Comparison of ENCODE assay signal across 22 cellular contexts in the genomic region with DNA sequence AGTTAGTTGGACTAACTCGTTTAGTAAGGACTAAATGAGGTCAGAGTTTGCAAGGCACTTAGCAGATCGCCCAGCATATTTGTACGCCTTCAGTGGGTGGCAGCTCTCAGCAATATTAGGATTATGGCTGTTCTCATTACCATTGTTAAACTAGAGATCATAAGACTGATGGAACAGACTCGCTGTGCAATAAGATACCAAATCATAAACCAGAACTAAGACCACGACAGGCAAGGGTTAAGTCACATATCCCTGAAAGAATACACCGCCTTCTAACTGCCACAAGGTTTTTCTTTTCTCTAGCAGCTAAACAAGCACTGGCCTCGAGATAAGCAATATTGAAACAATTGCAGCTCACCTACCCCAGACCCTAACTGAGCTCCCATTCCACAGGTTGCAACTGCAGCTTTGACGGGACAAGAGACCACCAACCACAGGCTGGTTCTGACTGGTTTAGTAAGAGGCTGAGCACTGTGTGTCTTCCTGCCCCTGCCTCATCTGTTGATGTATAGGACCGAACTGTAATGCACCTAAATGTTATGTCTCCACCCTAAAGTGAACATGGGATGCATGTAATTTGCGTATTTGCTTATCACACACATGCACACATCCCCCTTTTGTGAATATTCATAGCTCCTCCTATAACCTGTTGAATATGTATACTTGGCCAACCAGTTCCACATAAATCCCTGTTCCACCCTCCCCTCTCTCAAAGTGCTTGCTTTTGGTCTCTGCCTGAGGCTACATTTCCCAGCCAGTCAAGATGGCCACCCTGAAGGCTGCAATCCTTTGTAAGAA.
DNase-seq lines count a peak whose midpoint lies in the region; ATAC-seq, FAIRE-seq and TF ChIP-seq lines count a peak whose summit lies in the region.
"Had no signal": no experiment of that assay in that cellular context is flagged by ENCODE, and none has a peak within 500 bp of the region (broad histone marks: within the 10 kb centered on the region; RNA-seq: fewer than 3 reads in every experiment).

No MANE protein-coding gene starts in this region.

- FAIRE-seq in K562 (lab: Jason Lieb, UNC) = no peak
- FAIRE-seq: HepG2 had no signal

- H3K27ac ChIP-seq in BLaER1 treated with 17β-estradiol and CSF1 and Interleukin-3, amounts not matched to agents 10 nM and 100 nM = peak overlapping the region in 4 of 11 experiments; percentile 10 to 97 (median 97); a peak in 4 of 22 replicates
- H3K27ac ChIP-seq in K562 (ENCODE audit: extremely low read depth, low read depth, low read length) (peak overlapping the region; percentile 52; the same call in 1 of the 3 replicates), esophagus muscularis mucosa (replicated peaks in 1 of 4) (peak overlapping the region; percentile 6 to 85 (median 36)), rectal smooth muscle tissue (ENCODE audit: low read depth, low read length) (peak overlapping the region; percentile 89)
- H3K27ac ChIP-seq: HL-60 had no signal

- in situ Hi-C loops in K562 (cut with MboI) = no loop called here

- peak overlapping the region in 1 of 10 experiments; percentile 30; a peak in 1 of 20 replicates for H3K4me3 ChIP-seq in BLaER1 treated with 17β-estradiol and CSF1 and Interleukin-3, amounts not matched to agents 10 nM and 100 nM
- H3K4me3 ChIP-seq in K562 (no peak overlapping the region), esophagus muscularis mucosa (no peak overlapping the region), rectal smooth muscle tissue (ENCODE audit: low read length) (no peak overlapping the region)

- no peaks in the 10 kb centered on the region for H4K20me1 ChIP-seq in BLaER1 treated with 17β-estradiol and CSF1 and Interleukin-3, amounts not matched to agents 10 nM and 100 nM
- H4K20me1 ChIP-seq in K562 (replicated peaks; ENCODE audit: control insufficient read depth, insufficient read depth, low read length) = no peaks in the 10 kb centered on the region

- H3K27me3 ChIP-seq in BLaER1 treated with 17β-estradiol and CSF1 and Interleukin-3, amounts not matched to agents 10 nM and 100 nM = no peaks in the 10 kb centered on the region
- no peaks in the 10 kb centered on the region for H3K27me3 ChIP-seq in K562 (ENCODE audit: control insufficient read depth in 2 of 2, insufficient read depth in 2 of 2, low read length in 2 of 2)
- H3K27me3 ChIP-seq in esophagus muscularis mucosa = no peaks in the 10 kb centered on the region
- H3K27me3 ChIP-seq in rectal smooth muscle tissue (ENCODE audit: control insufficient read depth, insufficient read depth, low read length) = no peaks in the 10 kb centered on the region

- DNase-seq in K562 (ENCODE audit: extremely low read depth in 1 of 4, low spot score in 3 of 4) (no peak), esophagus muscularis mucosa (ENCODE audit: extremely low spot score) (no peak), T-helper 2 cell (no peak), NCI-H446 treated with DMSO at 0.1 percent for 48 hours (lab: John Stamatoyannopoulos, UW) (no peak), GM19238 (ENCODE audit: insufficient read length, low spot score) (no peak)
- DNase-seq: AML-193, EL, GF-D8, H7, HFFc6, KBM-7, MM.1S, NCI-H1092, NCI-H1436 treated with DMSO at 0.1 percent for 48 hours, NCI-H1930, NCI-H2227 treated with DMSO at 0.1 percent for 48 hours, NCI-H510A treated with DMSO at 0.1 percent for 48 hours had no signal

- 37% methylated on average over 10 of the region's 10 CpGs for WGBS in K562 (ENCODE audit: insufficient coverage, low coverage, missing lambda C conversion rate)
- 93% methylated on average over 8 of the region's 10 CpGs for WGBS in esophagus muscularis mucosa

- H3K9me1 ChIP-seq in K562 (ENCODE audit: control insufficient read depth, insufficient read depth, low read length) = no peaks in the 10 kb centered on the region

- intact Hi-C loops in K562 (cut with micrococcal nuclease) (no loop called here), esophagus muscularis mucosa (cut with DNase I) (no loop called here)

- TF ChIP-seq EP300 in K562 (IDR thresholded peaks at IDR 0.05; ENCODE audit: low read length) (no peak), esophagus muscularis mucosa (IDR thresholded peaks at IDR 0.05) (no peak)

- no peak overlapping the region for H2AFZ ChIP-seq in K562 (ENCODE audit: low read depth, low read length)

- 0 out of 22 replicates have a peak overlapping the region, but pooled peaks of 1 of the 11 experiments have one; percentile 11 for H3K9ac ChIP-seq in BLaER1 treated with 17β-estradiol and CSF1 and Interleukin-3, amounts not matched to agents 10 nM and 100 nM
- H3K9ac ChIP-seq in K562 (ENCODE audit: insufficient read depth in 1 of 2, low read depth in 2 of 2, low read length in 2 of 2) = no peak overlapping the region
- no peak overlapping the region for H3K9ac ChIP-seq in rectal smooth muscle tissue (ENCODE audit: low read length)

- ATAC-seq in K562 = peak; percentile 73
- ATAC-seq in HG03439 (IDR thresholded peaks at IDR 0.05; ENCODE audit: unreplicated experiment) = no peak
- ATAC-seq: HepG2 had no signal

- TSS peak; percentile 98 for BruUV-seq in K562 (replicated peaks; lab: Mats Ljungman, UMichigan)

- peaks cover 68 to 100% (median 97%) of the 10 kb centered on the region in 10 experiments for H3K4me1 ChIP-seq in BLaER1 treated with 17β-estradiol and CSF1 and Interleukin-3, amounts not matched to agents 10 nM and 100 nM
- peaks cover 3 to 16% of the 10 kb centered on the region in 2 experiments; a peak in 3 of 5 replicates for H3K4me1 ChIP-seq in K562 (replicated peaks in 1 of 2; ENCODE audit: control insufficient read depth in 2 of 2, insufficient read depth in 2 of 2, low read length in 2 of 2)
- peaks cover 32 to 98% (median 90%) of the 10 kb centered on the region in 4 donors for H3K4me1 ChIP-seq in esophagus muscularis mucosa
- peaks cover 73% of the 10 kb centered on the region for H3K4me1 ChIP-seq in rectal smooth muscle tissue (ENCODE audit: control insufficient read depth, insufficient read depth, low read length)

- CTCF ChIA-PET in K562 (lab: Yijun Ruan, JAX; ENCODE audit: low intra/inter-chr PET ratio) = no interaction called here

- no peaks in the 10 kb centered on the region for H3K36me3 ChIP-seq in BLaER1 treated with 17β-estradiol and CSF1 and Interleukin-3, amounts not matched to agents 10 nM and 100 nM
- no peaks in the 10 kb centered on the region for H3K36me3 ChIP-seq in K562 (ENCODE audit: control insufficient read depth, insufficient read depth, low read length)
- H3K36me3 ChIP-seq in esophagus muscularis mucosa = no peaks in the 10 kb centered on the region
- H3K36me3 ChIP-seq in rectal smooth muscle tissue (ENCODE audit: control insufficient read depth, insufficient read depth, low read length) = no peaks in the 10 kb centered on the region

- H3K4me2 ChIP-seq in BLaER1 treated with 17β-estradiol and CSF1 and Interleukin-3, amounts not matched to agents 10 nM and 100 nM = peak overlapping the region in 9 of 11 experiments; percentile 95 to 100 (median 97); a peak in 16 of 22 replicates
- H3K4me2 ChIP-seq in K562 (ENCODE audit: insufficient read depth, low read length) = no peak overlapping the region

- POLR2A ChIA-PET in K562 (lab: Yijun Ruan, JAX) = no interaction called here

- H3K9me3 ChIP-seq in BLaER1 treated with 17β-estradiol and CSF1 and Interleukin-3, amounts not matched to agents 10 nM and 100 nM (replicated peaks in 1 of 11) = peaks cover 0 to 9% (median 0%) of the 10 kb centered on the region in 11 experiments; a peak in 3 of 22 replicates
- H3K9me3 ChIP-seq in K562 (replicated peaks; ENCODE audit: control insufficient read depth, insufficient read depth, low read depth, low read length) = no peaks in the 10 kb centered on the region
- H3K9me3 ChIP-seq in esophagus muscularis mucosa = no peaks in the 10 kb centered on the region

- TF ChIP-seq RAD21 in K562 (CRISPR knock-in tag; conservative IDR thresholded peaks at IDR 0.05 in 1 of 2, IDR thresholded peaks at IDR 0.05 in 1 of 2) = no peak

- no peaks in the 10 kb centered on the region for H3K79me2 ChIP-seq in K562 (ENCODE audit: control insufficient read depth, insufficient read depth, low read length)

- TF ChIP-seq CTCF in K562 (IDR thresholded peaks at IDR 0.05 in 2 of 3, conservative IDR thresholded peaks at IDR 0.05 in 1 of 3; ENCODE audit: insufficient read depth in 2 of 3, low read depth in 1 of 3, low read length in 3 of 3) (no peak), esophagus muscularis mucosa (IDR thresholded peaks at IDR 0.05) (no peak)

- TF ChIP-seq POLR2A in K562 (conservative IDR thresholded peaks at IDR 0.05) = peak; percentile 72
- TF ChIP-seq POLR2A in esophagus muscularis mucosa (IDR thresholded peaks at IDR 0.05; ENCODE audit: low read depth) = no peak

TF ChIP-seq in K562, 482 proteins besides CTCF, POLR2A, EP300 and RAD21 (continues in another document):
- TF ChIP-seq, protein P1, sequence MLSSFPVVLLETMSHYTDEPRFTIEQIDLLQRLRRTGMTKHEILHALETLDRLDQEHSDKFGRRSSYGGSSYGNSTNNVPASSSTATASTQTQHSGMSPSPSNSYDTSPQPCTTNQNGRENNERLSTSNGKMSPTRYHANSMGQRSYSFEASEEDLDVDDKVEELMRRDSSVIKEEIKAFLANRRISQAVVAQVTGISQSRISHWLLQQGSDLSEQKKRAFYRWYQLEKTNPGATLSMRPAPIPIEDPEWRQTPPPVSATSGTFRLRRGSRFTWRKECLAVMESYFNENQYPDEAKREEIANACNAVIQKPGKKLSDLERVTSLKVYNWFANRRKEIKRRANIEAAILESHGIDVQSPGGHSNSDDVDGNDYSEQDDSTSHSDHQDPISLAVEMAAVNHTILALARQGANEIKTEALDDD (IDR thresholded peaks at IDR 0.05) = peak; percentile 89; the same call in 1 of the 2 replicates
- TF ChIP-seq, protein P2, sequence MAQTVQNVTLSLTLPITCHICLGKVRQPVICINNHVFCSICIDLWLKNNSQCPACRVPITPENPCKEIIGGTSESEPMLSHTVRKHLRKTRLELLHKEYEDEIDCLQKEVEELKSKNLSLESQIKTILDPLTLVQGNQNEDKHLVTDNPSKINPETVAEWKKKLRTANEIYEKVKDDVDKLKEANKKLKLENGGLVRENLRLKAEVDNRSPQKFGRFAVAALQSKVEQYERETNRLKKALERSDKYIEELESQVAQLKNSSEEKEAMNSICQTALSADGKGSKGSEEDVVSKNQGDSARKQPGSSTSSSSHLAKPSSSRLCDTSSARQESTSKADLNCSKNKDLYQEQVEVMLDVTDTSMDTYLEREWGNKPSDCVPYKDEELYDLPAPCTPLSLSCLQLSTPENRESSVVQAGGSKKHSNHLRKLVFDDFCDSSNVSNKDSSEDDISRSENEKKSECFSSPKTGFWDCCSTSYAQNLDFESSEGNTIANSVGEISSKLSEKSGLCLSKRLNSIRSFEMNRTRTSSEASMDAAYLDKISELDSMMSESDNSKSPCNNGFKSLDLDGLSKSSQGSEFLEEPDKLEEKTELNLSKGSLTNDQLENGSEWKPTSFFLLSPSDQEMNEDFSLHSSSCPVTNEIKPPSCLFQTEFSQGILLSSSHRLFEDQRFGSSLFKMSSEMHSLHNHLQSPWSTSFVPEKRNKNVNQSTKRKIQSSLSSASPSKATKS (CRISPR knock-in tag; IDR thresholded peaks at IDR 0.05) = no peak
